8 cellular contexts compared by ENCODE assay signal in genomic region chr11:65576232-65576866, GRCh38. TPM values are rescaled to one million over a fixed set of nuclear protein-coding genes. Genes with fewer than 3 reads are reported as not detected.
A peak's percentile ranks its signal among the peaks of the same experiment; 100 is the strongest.
DNase-seq lines count a peak whose midpoint lies in the region; ATAC-seq and TF ChIP-seq lines count a peak whose summit lies in the region.

No MANE protein-coding gene starts in this region.

- peak overlapping the region; percentile 100 for H3K27ac ChIP-seq in gastrocnemius medialis

- H3K27me3 ChIP-seq in gastrocnemius medialis = no peaks in the 10 kb centered on the region

- H3K9me3 ChIP-seq in T-helper 17 cell (ENCODE audit: control insufficient read depth, low read length, poor library complexity, severe bottlenecking) (no peaks in the 10 kb centered on the region), gastrocnemius medialis (no peaks in the 10 kb centered on the region)

- peak overlapping the region; percentile 94 for H3K27ac Mint-ChIP-seq in T-helper 17 cell

- no peak for ATAC-seq in T-helper 17 cell
- peak in 1 of 2 donors; percentile 8 for ATAC-seq in gastrocnemius medialis

- H3K4me3 ChIP-seq in GM12875 (ENCODE audit: low read depth, low read length) (peak overlapping the region; percentile 81), fibroblast of villous mesenchyme (ENCODE audit: low read depth, low read length) (peak overlapping the region; percentile 74), gastrocnemius medialis (peak overlapping the region; percentile 65 to 97 (median 80))

- DNase-seq in T-helper 17 cell = no peak
- DNase-seq in fibroblast of villous mesenchyme (ENCODE audit: low read depth) = no peak
- peak in 1 of 2 donors; percentile 63 for DNase-seq in gastrocnemius medialis
- DNase-seq in NCI-H2029 (lab: John Stamatoyannopoulos, UW) = no peak
- DNase-seq in SKM-1 treated with dmso at 0.1 percent for 144 hours (lab: John Stamatoyannopoulos, UW; ENCODE audit: unreplicated experiment) = no peak
- DNase-seq in T1000 (lab: John Stamatoyannopoulos, UW) = no peak
- DNase-seq in AG08395 (ENCODE audit: low spot score) = no peak

- H3K36me3 ChIP-seq in gastrocnemius medialis = peaks cover 0 to 24% of the 10 kb centered on the region in 2 donors

- in situ Hi-C loops in gastrocnemius medialis (cut with MboI; ENCODE audit: low sequenced_read_pairs in 4 of 4) = no loop called here

- peak overlapping the region; percentile 94 for H3K4me3 Mint-ChIP-seq in T-helper 17 cell

- H3K36me3 Mint-ChIP-seq in T-helper 17 cell (ENCODE audit: low read depth) = peaks cover 5% of the 10 kb centered on the region

- no peak for TF ChIP-seq POLR2A in gastrocnemius medialis (IDR thresholded peaks at IDR 0.05)

- intact Hi-C loops in gastrocnemius medialis (cut with DNase I; ENCODE audit: low total_unique reads) = loop anchor here (1.0 to 5.0 kb wide), 2 partner anchors 158 to 719 kb away; no protein-coding TSS in a partner anchor

- no peaks in the 10 kb centered on the region for H3K27me3 Mint-ChIP-seq in T-helper 17 cell

- TF ChIP-seq CTCF in GM12875 (IDR thresholded peaks at IDR 0.05; ENCODE audit: borderline replicate concordance, insufficient read depth, low read depth, low read length) (no peak), fibroblast of villous mesenchyme (IDR thresholded peaks at IDR 0.05; ENCODE audit: insufficient read depth, low read depth, low read length) (no peak), gastrocnemius medialis (IDR thresholded peaks at IDR 0.05 in 4 of 5, conservative IDR thresholded peaks at IDR 0.05 in 1 of 5) (no peak)

- H3K4me1 Mint-ChIP-seq in T-helper 17 cell = peaks cover 47% of the 10 kb centered on the region

- H3K4me1 ChIP-seq in gastrocnemius medialis = peaks cover 63 to 73% of the 10 kb centered on the region in 2 donors

RNA-seq across cellular contexts. Expression of gene EHBP1L1, which starts 0.5 kb away (rescaled TPM):
- 100 to 1,000 TPM; 123 to 152 TPM for total RNA-seq in T-helper 17 cell
- total RNA-seq in fibroblast of villous mesenchyme = 33.7 and 47.7 TPM in 2 replicates
- total RNA-seq in gastrocnemius medialis = 100 to 1,000 TPM; 191 to 374 (median 250) TPM

RNA-seq across cellular contexts. Expression of gene FAM89B, which starts 4.0 kb away (rescaled TPM):
- total RNA-seq in T-helper 17 cell = 10 to 100 TPM; 41.2 to 44.4 TPM
- 19.0 and 27.4 TPM in 2 replicates for total RNA-seq in fibroblast of villous mesenchyme
- total RNA-seq in gastrocnemius medialis = 100 to 1,000 TPM in 3 of 4 donors, 10 to 100 TPM in 1; 86.6 to 154 (median 119) TPM

RNA-seq across cellular contexts. Expression of gene ZNRD2, which starts 6.1 kb away (rescaled TPM):
- total RNA-seq in T-helper 17 cell (10 to 100 TPM; 30.3 to 39.0 TPM), fibroblast of villous mesenchyme (31.1 and 49.6 TPM in 2 replicates), gastrocnemius medialis (10 to 100 TPM; 54.7 to 99.4 (median 75.3) TPM)

RNA-seq across cellular contexts. Expression of gene LTBP3, which starts 18.2 kb away (rescaled TPM):
- total RNA-seq in T-helper 17 cell (100 to 1,000 TPM; 123 to 187 TPM), fibroblast of villous mesenchyme (23.7 and 24.2 TPM in 2 replicates), gastrocnemius medialis (10 to 100 TPM; 18.5 to 56.6 (median 35.6) TPM)

RNA-seq across cellular contexts. Expression of gene KCNK7, which starts 19.3 kb away (rescaled TPM):
- total RNA-seq in T-helper 17 cell (1 to 10 TPM; 4.7 to 5.7 TPM), fibroblast of villous mesenchyme (under 0.01 TPM in 1 of 2 replicates, not detected in the other), gastrocnemius medialis (10 to 100 TPM in 1 of 4 donors, under 1 TPM in 1, not detected in 2; 0.39 to 18.6 TPM)
